Comparison of ENCODE assay signal across 8 cellular contexts in genomic region chrX:46686003-46686645, GRCh38.
DNase-seq lines count a peak whose midpoint lies in the region; ATAC-seq, FAIRE-seq and TF ChIP-seq lines count a peak whose summit lies in the region.

No MANE protein-coding gene starts in this region.

- H3K4me1 Mint-ChIP-seq in CD4-positive, CD25-positive, alpha-beta regulatory T cell: peaks cover 0 to 5% (median 0%) of the 10 kb centered on the region in 4 donors

- no peak overlapping the region for H3K4me3 ChIP-seq in CD4-positive, CD25-positive, alpha-beta regulatory T cell (ENCODE audit: low read depth, low read length)

- no peak overlapping the region for H3K27ac ChIP-seq in CD4-positive, CD25-positive, alpha-beta regulatory T cell (ENCODE audit: insufficient read depth, low read length, poor library complexity, severe bottlenecking)
- H3K27ac ChIP-seq in foreskin keratinocyte: no peak overlapping the region

- no peak overlapping the region for H3K4me3 Mint-ChIP-seq in CD4-positive, CD25-positive, alpha-beta regulatory T cell

- H3K36me3 ChIP-seq in CD4-positive, CD25-positive, alpha-beta regulatory T cell (ENCODE audit: control insufficient read depth, insufficient read depth, low read length): no peaks in the 10 kb centered on the region

- FAIRE-seq in GM18507 (lab: Jason Lieb, UNC): peak; percentile 74

- H3K27ac Mint-ChIP-seq in CD4-positive, CD25-positive, alpha-beta regulatory T cell: no peak overlapping the region

- no peaks in the 10 kb centered on the region for H3K27me3 ChIP-seq in CD4-positive, CD25-positive, alpha-beta regulatory T cell (ENCODE audit: control insufficient read depth, insufficient read depth, low read length)
- no peaks in the 10 kb centered on the region for H3K27me3 ChIP-seq in foreskin keratinocyte

- H3K9me3 ChIP-seq in CD4-positive, CD25-positive, alpha-beta regulatory T cell (ENCODE audit: control insufficient read depth in 2 of 2, low read length in 2 of 2): no peaks in the 10 kb centered on the region

- H3K4me1 ChIP-seq in CD4-positive, CD25-positive, alpha-beta regulatory T cell (ENCODE audit: control insufficient read depth, insufficient read depth, low read length, poor library complexity, severe bottlenecking): no peaks in the 10 kb centered on the region
- no peaks in the 10 kb centered on the region for H3K4me1 ChIP-seq in foreskin keratinocyte

- no peaks in the 10 kb centered on the region for H3K27me3 Mint-ChIP-seq in CD4-positive, CD25-positive, alpha-beta regulatory T cell

- peak; percentile 73 for TF ChIP-seq CTCF in foreskin keratinocyte (conservative IDR thresholded peaks at IDR 0.05)

- no peaks in the 10 kb centered on the region for H3K36me3 Mint-ChIP-seq in CD4-positive, CD25-positive, alpha-beta regulatory T cell

- H3K9me3 Mint-ChIP-seq in CD4-positive, CD25-positive, alpha-beta regulatory T cell: no peaks in the 10 kb centered on the region

- DNase-seq in CD4-positive, CD25-positive, alpha-beta regulatory T cell: peak; percentile 5 to 71 (median 51)
- DNase-seq in GM18507 (ENCODE audit: extremely low spot score, insufficient read length, low read depth) (no peak), NCI-H128 (lab: John Stamatoyannopoulos, UW; ENCODE audit: unreplicated experiment) (peak; percentile 9), foreskin keratinocyte (no peak), renal cortical epithelial cell (ENCODE audit: low read depth) (peak; percentile 6)
- DNase-seq in activated CD8-positive, alpha-beta memory T cell treated with anti-CD3 and anti-CD28 coated beads, Interleukin-2, amount 50 U/mL, for 4 hours: peak; percentile 33

- peak; percentile 65 to 72 for ATAC-seq in CD4-positive, CD25-positive, alpha-beta regulatory T cell (ENCODE audit: low read depth in 2 of 2)
- ATAC-seq in foreskin keratinocyte: peak; percentile 37
- ATAC-seq in HG02642 (IDR thresholded peaks at IDR 0.05; ENCODE audit: poor library complexity, unreplicated experiment): no peak
- ATAC-seq in HG03095 (IDR thresholded peaks at IDR 0.05; ENCODE audit: unreplicated experiment): no peak

Comparison
In these comparisons a context has a peak if more than half of its experiments do, and no peak if none do; other contexts are left out.
1. ATAC-seq: peak in CD4-positive, CD25-positive, alpha-beta regulatory T cell (2 of 2) and foreskin keratinocyte (single experiment); none in HG02642 (single experiment) and HG03095 (single experiment).
2. DNase-seq: peak in CD4-positive, CD25-positive, alpha-beta regulatory T cell (3 of 3), NCI-H128 (single experiment), activated CD8-positive, alpha-beta memory T cell treated with anti-CD3 and anti-CD28 coated beads, Interleukin-2, amount 50 U/mL, for 4 hours (single experiment) and renal cortical epithelial cell (single experiment); none in GM18507 (single experiment) and foreskin keratinocyte (0 of 2).